23 cellular contexts compared by ENCODE assay signal in the genomic region with DNA sequence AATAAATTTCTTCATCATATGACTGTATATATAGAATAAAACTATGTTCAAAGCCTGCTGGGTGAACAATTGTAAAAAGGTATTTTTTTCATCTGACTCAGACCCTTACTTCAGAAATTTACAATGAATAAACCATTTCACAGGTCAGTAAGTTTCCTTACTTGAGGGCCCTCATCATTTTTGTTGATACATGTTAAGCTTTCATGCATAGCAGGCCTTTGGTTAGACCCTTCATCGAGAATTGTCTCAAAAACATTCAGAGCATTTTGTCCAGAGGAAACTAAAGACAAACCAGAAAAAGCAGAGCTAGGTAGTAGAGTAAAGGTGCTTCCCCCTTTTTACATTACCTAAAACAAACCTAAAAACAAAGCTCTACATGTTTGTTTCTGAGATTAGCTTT. TPM values are rescaled to one million over a fixed set of nuclear protein-coding genes. Genes with fewer than 3 reads are reported as not detected.
DNase-seq lines count a peak whose midpoint lies in the region; ATAC-seq, FAIRE-seq and TF ChIP-seq lines count a peak whose summit lies in the region.
"Had no signal": no experiment of that assay in that cellular context is flagged by ENCODE, and none has a peak within 500 bp of the region (broad histone marks: within the 10 kb centered on the region; RNA-seq: fewer than 3 reads in every experiment).

No MANE protein-coding gene starts in this region.

- peak; percentile 13 for FAIRE-seq in pancreas (lab: Jason Lieb, UNC)

- H3K27me3 ChIP-seq in GM23338 (ENCODE audit: insufficient read depth) (no peaks in the 10 kb centered on the region), RWPE2 (ENCODE audit: insufficient read depth, poor library complexity, severe bottlenecking) (no peaks in the 10 kb centered on the region), pancreas (no peaks in the 10 kb centered on the region)
- H3K27me3 ChIP-seq: spleen, tibial nerve had no signal

- intact Hi-C loops in pancreas (cut with DNase I) = no loop called here

- H2AFZ ChIP-seq in GM23338 = no peak overlapping the region

- peaks cover 18% of the 10 kb centered on the region for H3K4me1 Mint-ChIP-seq in GM23338

- ATAC-seq in GM23338 = no peak
- no peak for ATAC-seq in RWPE2 (ENCODE audit: low read depth)
- ATAC-seq in pancreas = no peak
- ATAC-seq: stimulated activated naive CD8-positive, alpha-beta T cell treated with anti-CD3 and anti-CD28 coated beads, Interleukin-15, amount 100 ng/mL, for 72 hours had no signal

- H3K4me3 ChIP-seq in GM23338 (no peak overlapping the region), RWPE2 (ENCODE audit: severe bottlenecking) (no peak overlapping the region), pancreas (no peak overlapping the region)
- H3K4me3 ChIP-seq: SK-N-MC, spleen, tibial nerve had no signal

- no peak for TF ChIP-seq CTCF in GM23338 (conservative IDR thresholded peaks at IDR 0.05; ENCODE audit: low read depth in 2 of 2)
- TF ChIP-seq CTCF in RWPE2 (IDR thresholded peaks at IDR 0.05; ENCODE audit: poor library complexity, severe bottlenecking) = no peak
- no peak for TF ChIP-seq CTCF in pancreas (IDR thresholded peaks at IDR 0.05)

- H3K27ac ChIP-seq in GM23338 (ENCODE audit: low read depth) = no peak overlapping the region
- H3K27ac ChIP-seq in RWPE2 (ENCODE audit: poor library complexity, severe bottlenecking) = peak overlapping the region; percentile 77
- no peak overlapping the region for H3K27ac ChIP-seq in pancreas
- H3K27ac ChIP-seq: SK-N-MC, spleen, tibial nerve had no signal

- peaks cover 10% of the 10 kb centered on the region; the same call in 1 of the 2 replicates for H3K79me2 ChIP-seq in GM23338 (replicated peaks; ENCODE audit: insufficient read depth)

- peak overlapping the region; percentile 33; the same call in 1 of the 2 replicates for H3K4me2 ChIP-seq in GM23338

- H3K9me2 ChIP-seq in GM23338 (ENCODE audit: insufficient read depth) = no peaks in the 10 kb centered on the region

- no peaks in the 10 kb centered on the region for H4K20me1 ChIP-seq in GM23338 (replicated peaks; ENCODE audit: insufficient read depth)

- no peaks in the 10 kb centered on the region for H3F3A ChIP-seq in GM23338 (replicated peaks; ENCODE audit: low read depth)

- H3K4me1 ChIP-seq in GM23338 (ENCODE audit: insufficient read depth) (peaks cover 22% of the 10 kb centered on the region), RWPE2 (ENCODE audit: insufficient read depth, poor library complexity, severe bottlenecking) (peaks cover 34% of the 10 kb centered on the region), pancreas (peaks cover 0 to 16% (median 0%) of the 10 kb centered on the region in 3 donors)
- H3K4me1 ChIP-seq: spleen, tibial nerve had no signal

- H3K27me3 Mint-ChIP-seq in GM23338 (ENCODE audit: insufficient read depth, low read depth, poor library complexity) = peaks cover 2% of the 10 kb centered on the region
- H3K27me3 Mint-ChIP-seq: activated CD4-positive, alpha-beta T cell treated with anti-CD3 and anti-CD28 coated beads, Interleukin-2, amount 10 ng/mL, durations not matched to agents 7 days and 5 days; B cell; stimulated activated naive CD8-positive, alpha-beta T cell treated with anti-CD3 and anti-CD28 coated beads, Interleukin-15, amount 100 ng/mL, for 72 hours had no signal

- H3K36me3 Mint-ChIP-seq in GM23338 (ENCODE audit: low read depth) = peaks cover 51% of the 10 kb centered on the region

- H3K9me3 ChIP-seq in RWPE2 (ENCODE audit: severe bottlenecking) (peaks cover 6% of the 10 kb centered on the region), pancreas (no peaks in the 10 kb centered on the region)

- H3K27ac Mint-ChIP-seq in GM23338 = no peak overlapping the region
- H3K27ac Mint-ChIP-seq: activated CD4-positive, alpha-beta T cell treated with anti-CD3 and anti-CD28 coated beads, Interleukin-2, amount 10 ng/mL, durations not matched to agents 7 days and 5 days; activated T-helper 2 cell treated with anti-CD3 and anti-CD28 coated beads, Interferon-gamma antibody, Interleukin-2, Interleukin-4, amounts not matched to agents 10 μg/mL and 5 μg/mL and 100 μg/mL, durations not matched to agents 14 hours and 24 hours and 36 hours; B cell; stimulated activated naive CD8-positive, alpha-beta T cell treated with anti-CD3 and anti-CD28 coated beads, Interleukin-15, amount 100 ng/mL, for 72 hours had no signal

- H3K4me3 Mint-ChIP-seq in GM23338 = no peak overlapping the region
- H3K4me3 Mint-ChIP-seq: activated CD4-positive, alpha-beta T cell treated with anti-CD3 and anti-CD28 coated beads, Interleukin-2, amount 10 ng/mL, durations not matched to agents 7 days and 5 days; B cell had no signal

- H3K36me3 ChIP-seq in GM23338 (ENCODE audit: insufficient read depth) (no peaks in the 10 kb centered on the region; the same call in 1 of the 2 replicates), RWPE2 (ENCODE audit: low read depth) (0 out of 2 replicates have a peak, but pooled peaks cover 5% of the 10 kb centered on the region), pancreas (no peaks in the 10 kb centered on the region)

- H3K9me3 Mint-ChIP-seq in GM23338 = peaks cover 25% of the 10 kb centered on the region

- DNase-seq in GM23338 (ENCODE audit: low spot score) (no peak), RWPE2 (ENCODE audit: low spot score) (no peak), fibroblast of peridontal ligament (ENCODE audit: extremely low read depth) (peak; percentile 3), pancreas (no peak), NCI-H2196 (lab: John Stamatoyannopoulos, UW; ENCODE audit: unreplicated experiment) (no peak), NCI-H187 (lab: John Stamatoyannopoulos, UW) (no peak), pons (ENCODE audit: low spot score) (no peak)
- DNase-seq: activated CD4-positive, alpha-beta T cell treated with anti-CD3 and anti-CD28 coated beads, Interleukin-2, amount 10 ng/mL, durations not matched to agents 7 days and 5 days; DMS79; effector memory CD4-positive, alpha-beta T cell; glutamatergic neuron; Kasumi-1; NCI-H1105; NCI-H2081 treated with DMSO at 0.1 percent for 48 hours; NCI-H510A treated with DMSO at 0.1 percent for 48 hours; spleen; stimulated activated CD4-positive, alpha-beta T cell treated with anti-CD3 and anti-CD28 coated beads, Interleukin-4, amount 100 ng/mL, for 24 hours; stimulated activated naive CD8-positive, alpha-beta T cell treated with anti-CD3 and anti-CD28 coated beads, Interleukin-15, amount 100 ng/mL, for 72 hours; T-helper 2 cell had no signal

- 84 to 94% methylated on average over 1 of the region's 1 CpG for WGBS in pancreas, 2 donors

TF ChIP-seq in GM23338, 12 proteins besides CTCF, POLR2A, EP300 and RAD21:
- no peak for TF ChIP-seq STAT1 (IDR thresholded peaks at IDR 0.05; ENCODE audit: unreplicated experiment)
TF ChIP-seq in GM23338: peak in this region for 0.

RNA-seq across cellular contexts. Expression of gene FNDC3A, which starts 46.2 kb away (rescaled TPM):
- total RNA-seq in GM23338 (2014; rRNA removed; shearing (Covaris generic)) = 31.1 and 32.0 TPM in 2 replicates
- polyA plus RNA-seq in GM23338 (2016; fragmentation: Nextera tagmentation; extraction: Ambion mirVana) = 9.9 and 10.3 TPM in 2 replicates
- 10 to 100 TPM; 42.3 to 65.5 (median 49.5) TPM for total RNA-seq in pancreas
- 10 to 100 TPM; 22.4 to 33.2 TPM for polyA plus RNA-seq in pancreas
